ENCODE assay signal across 8 cellular contexts in the genomic region with DNA sequence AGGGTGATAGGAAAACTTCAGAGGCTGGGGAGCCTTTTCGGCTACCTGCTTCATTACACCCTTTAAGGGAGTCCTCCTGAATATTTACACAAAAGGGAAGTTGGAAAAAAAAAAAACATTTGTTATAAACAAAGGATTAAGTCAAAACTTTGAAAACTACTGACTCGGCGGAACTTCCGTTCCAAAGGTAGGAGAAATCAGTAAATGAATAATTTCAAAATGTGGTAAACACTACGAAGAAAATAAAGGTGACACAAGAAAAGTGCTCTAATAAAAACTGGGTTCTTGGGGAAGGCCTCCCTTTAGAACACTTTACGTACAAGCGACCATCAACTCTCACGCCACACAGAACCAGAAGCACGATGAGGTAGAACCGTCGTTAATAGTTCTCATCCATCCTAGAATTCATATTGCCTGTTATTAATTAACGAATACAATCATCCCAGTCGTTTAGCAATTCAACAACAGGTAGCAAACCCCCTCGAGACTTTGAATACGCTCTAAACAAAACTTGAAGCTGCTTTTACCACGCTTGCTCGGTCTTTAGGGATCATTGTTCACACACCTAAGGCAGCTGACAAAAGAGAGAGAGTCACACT. TPM values are rescaled to one million over a fixed set of nuclear protein-coding genes. Genes with fewer than 3 reads are reported as not detected.
DNase-seq lines count a peak whose midpoint lies in the region; ATAC-seq and TF ChIP-seq lines count a peak whose summit lies in the region.

No MANE protein-coding gene starts in this region.

- no peak for TF ChIP-seq POLR2A in thyroid gland (IDR thresholded peaks at IDR 0.05)

- intact Hi-C loops in left lung (cut with DNase I) = no loop called here
- intact Hi-C loops in thyroid gland (cut with DNase I) = no loop called here

- TF ChIP-seq CTCF in Loucy (conservative IDR thresholded peaks at IDR 0.05; ENCODE audit: low read length) (no peak), astrocyte of the spinal cord (IDR thresholded peaks at IDR 0.05; ENCODE audit: low read depth, low read length) (no peak), left lung (IDR thresholded peaks at IDR 0.05) (no peak), thyroid gland (IDR thresholded peaks at IDR 0.05) (no peak)

- H3K36me3 ChIP-seq in Loucy (ENCODE audit: insufficient read depth, low read length) (no peaks in the 10 kb centered on the region), left lung (no peaks in the 10 kb centered on the region), thyroid gland (no peaks in the 10 kb centered on the region)

- peak overlapping the region; percentile 94 to 98 for H3K27ac ChIP-seq in left lung
- peak overlapping the region; percentile 71 to 97 (median 88) for H3K27ac ChIP-seq in thyroid gland

- H3K79me2 ChIP-seq in Loucy (ENCODE audit: insufficient read depth, low read length) = peaks cover 58% of the 10 kb centered on the region

- H3K4me1 ChIP-seq in Loucy (ENCODE audit: insufficient read depth, low read length, poor library complexity, severe bottlenecking) = peaks cover 23% of the 10 kb centered on the region
- H3K4me1 ChIP-seq in left lung = peaks cover 12 to 34% of the 10 kb centered on the region in 2 donors
- peaks cover 13 to 34% of the 10 kb centered on the region in 2 donors for H3K4me1 ChIP-seq in thyroid gland

- H3K9me3 ChIP-seq in Loucy (ENCODE audit: insufficient read depth, low read depth, low read length) (no peaks in the 10 kb centered on the region), left lung (no peaks in the 10 kb centered on the region), thyroid gland (no peaks in the 10 kb centered on the region)

- H3K9ac ChIP-seq in Loucy (ENCODE audit: low read depth, low read length, poor library complexity, severe bottlenecking) = peak overlapping the region; percentile 87

- H3K36me3 Mint-ChIP-seq in activated T-cell treated with anti-CD3 and anti-CD28 coated beads, Interleukin-2, amount 50 U/mL, for 4 hours (ENCODE audit: insufficient read depth) = peaks cover 2% of the 10 kb centered on the region

- no peaks in the 10 kb centered on the region for H3K27me3 Mint-ChIP-seq in activated T-cell treated with anti-CD3 and anti-CD28 coated beads, Interleukin-2, amount 50 U/mL, for 4 hours (ENCODE audit: low read depth)

- peak overlapping the region; percentile 82 for H3K4me2 ChIP-seq in Loucy (ENCODE audit: low read depth, low read length, poor library complexity, severe bottlenecking)

- in situ Hi-C loops in astrocyte of the spinal cord (cut with HindIII; ENCODE audit: low sequenced_read_pairs) = no loop called here

- peaks cover 51% of the 10 kb centered on the region for H4K20me1 ChIP-seq in Loucy (ENCODE audit: insufficient read depth, low read length, poor library complexity, severe bottlenecking)

- H3K9me2 ChIP-seq in Loucy (replicated peaks; ENCODE audit: low read depth, low read length) = no peaks in the 10 kb centered on the region

- peaks cover 26% of the 10 kb centered on the region for H3K4me1 Mint-ChIP-seq in activated T-cell treated with anti-CD3 and anti-CD28 coated beads, Interleukin-2, amount 50 U/mL, for 4 hours (ENCODE audit: low read depth)

- no peaks in the 10 kb centered on the region for H3K27me3 ChIP-seq in Loucy (ENCODE audit: insufficient read depth, low read length, poor library complexity, severe bottlenecking)
- no peaks in the 10 kb centered on the region for H3K27me3 ChIP-seq in left lung
- no peaks in the 10 kb centered on the region for H3K27me3 ChIP-seq in thyroid gland

- H3K4me3 ChIP-seq in Loucy (ENCODE audit: low read length, poor library complexity, severe bottlenecking) = peak overlapping the region; percentile 94
- H3K4me3 ChIP-seq in astrocyte of the spinal cord (ENCODE audit: low read depth, low read length) = peak overlapping the region; percentile 63
- H3K4me3 ChIP-seq in left lung = peak overlapping the region; percentile 86 to 99
- H3K4me3 ChIP-seq in thyroid gland (replicated peaks in 1 of 3) = peak overlapping the region; percentile 8 to 91 (median 42)

- no peaks in the 10 kb centered on the region for H3K9me3 Mint-ChIP-seq in activated T-cell treated with anti-CD3 and anti-CD28 coated beads, Interleukin-2, amount 50 U/mL, for 4 hours

- peak overlapping the region; percentile 93 for H3K4me3 Mint-ChIP-seq in activated T-cell treated with anti-CD3 and anti-CD28 coated beads, Interleukin-2, amount 50 U/mL, for 4 hours

- H2AFZ ChIP-seq in Loucy (ENCODE audit: low read length) = peak overlapping the region; percentile 82; the same call in 1 of the 2 replicates

- 2 to 4% methylated on average over 17 of the region's 17 CpGs for WGBS in thyroid gland, 2 donors

- no peak for ATAC-seq in activated T-cell treated with anti-CD3 and anti-CD28 coated beads, Interleukin-2, amount 50 U/mL, for 4 hours
- ATAC-seq in left lung = peak; percentile 1
- no peak for ATAC-seq in activated CD4-positive, CD25-positive, alpha-beta regulatory T cell treated with anti-CD3 and anti-CD28 coated beads, Interleukin-2, amount 50 U/mL, for 24 hours

- H3F3A ChIP-seq in Loucy (ENCODE audit: low read depth) = peaks cover 6% of the 10 kb centered on the region; the same call in 1 of the 2 replicates

- no peak for DNase-seq in activated T-cell treated with anti-CD3 and anti-CD28 coated beads, Interleukin-2, amount 50 U/mL, for 4 hours
- no peak for DNase-seq in activated T-cell treated with anti-CD3 and anti-CD28 coated beads, Interleukin-2, amount 50 U/mL, for 48 hours
- peak; percentile 56 for DNase-seq in astrocyte of the spinal cord (ENCODE audit: low read depth, low spot score)
- peak in 1 of 2 donors; percentile 4 for DNase-seq in left lung
- DNase-seq in thyroid gland = no peak
- no peak for DNase-seq in germinal center (ENCODE audit: low spot score)

RNA-seq across cellular contexts. Expression of gene SMARCC1, which starts 0.9 kb away (rescaled TPM):
- total RNA-seq in activated T-cell treated with anti-CD3 and anti-CD28 coated beads, Interleukin-2, amount 50 U/mL, for 4 hours = 100 to 1,000 TPM; 105 to 125 (median 106) TPM
- total RNA-seq in left lung = 10 to 100 TPM; 58.5 to 66.2 TPM
- total RNA-seq in thyroid gland = 10 to 100 TPM; 38.0 to 49.2 (median 45.4) TPM

RNA-seq across cellular contexts. Expression of gene DHX30, which starts 22.1 kb away (rescaled TPM):
- 100 to 1,000 TPM; 166 to 178 (median 167) TPM for total RNA-seq in activated T-cell treated with anti-CD3 and anti-CD28 coated beads, Interleukin-2, amount 50 U/mL, for 4 hours
- total RNA-seq in left lung = 10 to 100 TPM; 52.0 to 59.8 TPM
- total RNA-seq in thyroid gland = 10 to 100 TPM; 51.3 to 80.3 (median 72.8) TPM

Comparison
In these comparisons a context has a peak if more than half of its experiments do, and no peak if none do; other contexts are left out.
1. H3K4me3 ChIP-seq: peak in every context shown above with its lines; median percentile 94 in Loucy; 92 in left lung; 63 in astrocyte of the spinal cord; 42 in thyroid gland.